In the genomic region with DNA sequence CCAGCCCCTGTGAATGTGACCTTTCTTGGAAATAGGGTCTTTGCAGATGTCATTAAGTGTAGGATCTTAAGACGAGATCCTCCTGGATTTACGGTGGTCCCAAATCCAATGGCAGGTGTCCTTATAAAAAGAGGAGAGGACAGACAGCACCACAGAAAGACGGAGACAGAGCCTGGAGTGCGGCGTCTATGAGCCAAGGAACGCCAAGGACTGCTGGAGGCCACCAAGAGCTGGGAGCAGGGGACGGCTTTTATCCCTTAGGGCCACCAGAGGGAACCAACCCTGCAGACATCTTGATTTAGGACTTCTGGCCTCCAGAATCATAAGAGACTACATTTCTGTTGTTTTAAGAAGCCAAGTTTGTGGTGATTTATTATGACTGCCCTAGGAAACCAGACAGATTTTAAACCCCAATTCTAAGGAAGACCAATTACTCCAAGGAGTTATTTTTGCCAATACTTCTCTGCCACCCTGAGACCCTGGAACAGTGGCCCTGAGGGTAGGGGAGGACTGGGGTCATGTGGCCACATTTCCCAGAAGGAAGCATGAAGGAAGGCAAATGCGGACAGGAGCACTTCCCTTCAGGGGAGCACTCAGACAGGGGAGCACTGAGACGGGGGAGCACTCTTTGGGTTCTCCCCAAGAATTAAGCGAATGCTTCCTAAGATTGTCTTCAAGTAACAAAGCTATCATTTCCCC, we compare ENCODE assay signal across 9 cellular contexts.
DNase-seq lines count a peak whose midpoint lies in the region; ATAC-seq and TF ChIP-seq lines count a peak whose summit lies in the region.
"Had no signal": no experiment of that assay in that cellular context is flagged by ENCODE, and none has a peak within 500 bp of the region (broad histone marks: within the 10 kb centered on the region; RNA-seq: fewer than 3 reads in every experiment).

No MANE protein-coding gene starts in this region.

- POLR2A ChIA-PET in BJ (lab: Charles Lee) (no interaction called here), WTC11 (lab: Charles Lee) (interaction anchor here (0.9 kb wide), 1 partner anchor 108 kb away, joined by 4 read pairs; no protein-coding TSS in a partner anchor)

- no peak for ATAC-seq in WTC11
- ATAC-seq in GM19467 (IDR thresholded peaks at IDR 0.05; ENCODE audit: unreplicated experiment): no peak

- CTCF ChIA-PET in BJ (lab: Yijun Ruan, JAX) (interaction anchor here (0.6 to 2.2 kb wide), 2 partner anchors 242 to 364 kb away, joined by 3 to 16 read pairs; no protein-coding TSS in a partner anchor), WTC11 (lab: Charles Lee) (interaction anchor here (0.6 to 1.8 kb wide), 10 partner anchors 9 to 363 kb away, joined by 3 to 12 read pairs (median 4); no protein-coding TSS in a partner anchor)

- H3K36me3 Mint-ChIP-seq in WTC11: no peaks in the 10 kb centered on the region; the same call in 1 of the 2 replicates
- no peaks in the 10 kb centered on the region for H3K36me3 Mint-ChIP-seq in activated T-helper 1 cell treated with anti-CD3 and anti-CD28 coated beads, Interleukin-12 subunit alpha, Interleukin-12 subunit beta, Interleukin-2, Interleukin-4 antibody, amounts not matched to agents 30 ng/mL and 10 ng/mL and 1 ng/mL, durations not matched to agents 14 hours and 24 hours and 36 hours (ENCODE audit: low read depth)

- H3K36me3 ChIP-seq in BJ (ENCODE audit: control insufficient read depth, insufficient read depth, low read length) (no peaks in the 10 kb centered on the region), SJCRH30 (no peaks in the 10 kb centered on the region)

- no peak overlapping the region for H3K4me3 Mint-ChIP-seq in WTC11
- H3K4me3 Mint-ChIP-seq in activated T-helper 1 cell treated with anti-CD3 and anti-CD28 coated beads, Interleukin-12 subunit alpha, Interleukin-12 subunit beta, Interleukin-2, Interleukin-4 antibody, amounts not matched to agents 30 ng/mL and 10 ng/mL and 1 ng/mL, durations not matched to agents 14 hours and 24 hours and 36 hours: no peak overlapping the region

- H3K27me3 ChIP-seq in BJ (ENCODE audit: control insufficient read depth, insufficient read depth, low read length) (no peaks in the 10 kb centered on the region; the same call in 1 of the 2 replicates), SJCRH30 (no peaks in the 10 kb centered on the region)

- H3K4me1 Mint-ChIP-seq in WTC11: peaks cover 58% of the 10 kb centered on the region
- H3K4me1 Mint-ChIP-seq in activated T-helper 1 cell treated with anti-CD3 and anti-CD28 coated beads, Interleukin-12 subunit alpha, Interleukin-12 subunit beta, Interleukin-2, Interleukin-4 antibody, amounts not matched to agents 30 ng/mL and 10 ng/mL and 1 ng/mL, durations not matched to agents 14 hours and 24 hours and 36 hours (ENCODE audit: low read depth): peaks cover 6% of the 10 kb centered on the region

- H3K4me3 ChIP-seq in BJ (ENCODE audit: low read depth, low read length): no peak overlapping the region
- no peak overlapping the region for H3K4me3 ChIP-seq in HFF-Myc (replicated peaks; ENCODE audit: low read depth, low read length)
- H3K4me3 ChIP-seq in SJCRH30: no peak overlapping the region

- H3K9me3 Mint-ChIP-seq in WTC11: no peaks in the 10 kb centered on the region
- no peaks in the 10 kb centered on the region for H3K9me3 Mint-ChIP-seq in activated T-helper 1 cell treated with anti-CD3 and anti-CD28 coated beads, Interleukin-12 subunit alpha, Interleukin-12 subunit beta, Interleukin-2, Interleukin-4 antibody, amounts not matched to agents 30 ng/mL and 10 ng/mL and 1 ng/mL, durations not matched to agents 14 hours and 24 hours and 36 hours

- H3K27me3 Mint-ChIP-seq in WTC11 (ENCODE audit: low read depth): no peaks in the 10 kb centered on the region
- H3K27me3 Mint-ChIP-seq in activated T-helper 1 cell treated with anti-CD3 and anti-CD28 coated beads, Interleukin-12 subunit alpha, Interleukin-12 subunit beta, Interleukin-2, Interleukin-4 antibody, amounts not matched to agents 30 ng/mL and 10 ng/mL and 1 ng/mL, durations not matched to agents 14 hours and 24 hours and 36 hours (ENCODE audit: insufficient read depth): peaks cover 18% of the 10 kb centered on the region

- DNase-seq in BJ (ENCODE audit: low read depth) (no peak), HFF-Myc (ENCODE audit: extremely low read depth, low read depth) (no peak), WTC11 (ENCODE audit: low spot score) (no peak), lung microvascular endothelial cell (ENCODE audit: low read depth in 2 of 2) (peak; percentile 44 to 52), HCEC 1CT (no peak), SJCRH30 (no peak)
- no peak for DNase-seq in activated T-helper 1 cell treated with anti-CD3 and anti-CD28 coated beads, Interleukin-12 subunit alpha, Interleukin-12 subunit beta, Interleukin-2, Interleukin-4 antibody, amounts not matched to agents 30 ng/mL and 10 ng/mL and 1 ng/mL, durations not matched to agents 14 hours and 24 hours and 36 hours (ENCODE audit: low spot score)
- DNase-seq: NCI-H2081 treated with DMSO at 0.1 percent for 48 hours had no signal

- TF ChIP-seq CTCF in BJ (IDR thresholded peaks at IDR 0.05; ENCODE audit: insufficient read depth, low read depth, low read length): peak; percentile 42; the same call in 1 of the 2 replicates
- peak; percentile 27 for TF ChIP-seq CTCF in HFF-Myc (IDR thresholded peaks at IDR 0.05; ENCODE audit: low read depth, low read length, missing control alignments)
- TF ChIP-seq CTCF in WTC11 (IDR thresholded peaks at IDR 0.05): no peak

- no peak overlapping the region for H3K27ac Mint-ChIP-seq in WTC11
- H3K27ac Mint-ChIP-seq in activated T-helper 1 cell treated with anti-CD3 and anti-CD28 coated beads, Interleukin-12 subunit alpha, Interleukin-12 subunit beta, Interleukin-2, Interleukin-4 antibody, amounts not matched to agents 30 ng/mL and 10 ng/mL and 1 ng/mL, durations not matched to agents 14 hours and 24 hours and 36 hours: no peak overlapping the region

- no peak overlapping the region for H3K27ac ChIP-seq in SJCRH30

- no peaks in the 10 kb centered on the region for H3K9me3 ChIP-seq in SJCRH30 (replicated peaks)

- H3K4me1 ChIP-seq in SJCRH30: peaks cover 10% of the 10 kb centered on the region

- intact Hi-C loops in activated T-helper 1 cell treated with anti-CD3 and anti-CD28 coated beads, Interleukin-12 subunit alpha, Interleukin-12 subunit beta, Interleukin-2, Interleukin-4 antibody, amounts not matched to agents 30 ng/mL and 10 ng/mL and 1 ng/mL, durations not matched to agents 14 hours and 24 hours and 36 hours (cut with micrococcal nuclease): no loop called here

TF ChIP-seq in WTC11, 78 proteins besides CTCF, POLR2A, EP300 and RAD21:
- peak; percentile 88 for TF ChIP-seq ZNF263 (CRISPR knock-in tag; IDR thresholded peaks at IDR 0.05; ENCODE audit: low read depth)
- TF ChIP-seq, protein P1, sequence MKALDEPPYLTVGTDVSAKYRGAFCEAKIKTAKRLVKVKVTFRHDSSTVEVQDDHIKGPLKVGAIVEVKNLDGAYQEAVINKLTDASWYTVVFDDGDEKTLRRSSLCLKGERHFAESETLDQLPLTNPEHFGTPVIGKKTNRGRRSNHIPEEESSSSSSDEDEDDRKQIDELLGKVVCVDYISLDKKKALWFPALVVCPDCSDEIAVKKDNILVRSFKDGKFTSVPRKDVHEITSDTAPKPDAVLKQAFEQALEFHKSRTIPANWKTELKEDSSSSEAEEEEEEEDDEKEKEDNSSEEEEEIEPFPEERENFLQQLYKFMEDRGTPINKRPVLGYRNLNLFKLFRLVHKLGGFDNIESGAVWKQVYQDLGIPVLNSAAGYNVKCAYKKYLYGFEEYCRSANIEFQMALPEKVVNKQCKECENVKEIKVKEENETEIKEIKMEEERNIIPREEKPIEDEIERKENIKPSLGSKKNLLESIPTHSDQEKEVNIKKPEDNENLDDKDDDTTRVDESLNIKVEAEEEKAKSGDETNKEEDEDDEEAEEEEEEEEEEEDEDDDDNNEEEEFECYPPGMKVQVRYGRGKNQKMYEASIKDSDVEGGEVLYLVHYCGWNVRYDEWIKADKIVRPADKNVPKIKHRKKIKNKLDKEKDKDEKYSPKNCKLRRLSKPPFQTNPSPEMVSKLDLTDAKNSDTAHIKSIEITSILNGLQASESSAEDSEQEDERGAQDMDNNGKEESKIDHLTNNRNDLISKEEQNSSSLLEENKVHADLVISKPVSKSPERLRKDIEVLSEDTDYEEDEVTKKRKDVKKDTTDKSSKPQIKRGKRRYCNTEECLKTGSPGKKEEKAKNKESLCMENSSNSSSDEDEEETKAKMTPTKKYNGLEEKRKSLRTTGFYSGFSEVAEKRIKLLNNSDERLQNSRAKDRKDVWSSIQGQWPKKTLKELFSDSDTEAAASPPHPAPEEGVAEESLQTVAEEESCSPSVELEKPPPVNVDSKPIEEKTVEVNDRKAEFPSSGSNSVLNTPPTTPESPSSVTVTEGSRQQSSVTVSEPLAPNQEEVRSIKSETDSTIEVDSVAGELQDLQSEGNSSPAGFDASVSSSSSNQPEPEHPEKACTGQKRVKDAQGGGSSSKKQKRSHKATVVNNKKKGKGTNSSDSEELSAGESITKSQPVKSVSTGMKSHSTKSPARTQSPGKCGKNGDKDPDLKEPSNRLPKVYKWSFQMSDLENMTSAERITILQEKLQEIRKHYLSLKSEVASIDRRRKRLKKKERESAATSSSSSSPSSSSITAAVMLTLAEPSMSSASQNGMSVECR (CRISPR knock-in tag; IDR thresholded peaks at IDR 0.05; ENCODE audit: borderline replicate concordance): no peak
- TF ChIP-seq, protein P2, sequence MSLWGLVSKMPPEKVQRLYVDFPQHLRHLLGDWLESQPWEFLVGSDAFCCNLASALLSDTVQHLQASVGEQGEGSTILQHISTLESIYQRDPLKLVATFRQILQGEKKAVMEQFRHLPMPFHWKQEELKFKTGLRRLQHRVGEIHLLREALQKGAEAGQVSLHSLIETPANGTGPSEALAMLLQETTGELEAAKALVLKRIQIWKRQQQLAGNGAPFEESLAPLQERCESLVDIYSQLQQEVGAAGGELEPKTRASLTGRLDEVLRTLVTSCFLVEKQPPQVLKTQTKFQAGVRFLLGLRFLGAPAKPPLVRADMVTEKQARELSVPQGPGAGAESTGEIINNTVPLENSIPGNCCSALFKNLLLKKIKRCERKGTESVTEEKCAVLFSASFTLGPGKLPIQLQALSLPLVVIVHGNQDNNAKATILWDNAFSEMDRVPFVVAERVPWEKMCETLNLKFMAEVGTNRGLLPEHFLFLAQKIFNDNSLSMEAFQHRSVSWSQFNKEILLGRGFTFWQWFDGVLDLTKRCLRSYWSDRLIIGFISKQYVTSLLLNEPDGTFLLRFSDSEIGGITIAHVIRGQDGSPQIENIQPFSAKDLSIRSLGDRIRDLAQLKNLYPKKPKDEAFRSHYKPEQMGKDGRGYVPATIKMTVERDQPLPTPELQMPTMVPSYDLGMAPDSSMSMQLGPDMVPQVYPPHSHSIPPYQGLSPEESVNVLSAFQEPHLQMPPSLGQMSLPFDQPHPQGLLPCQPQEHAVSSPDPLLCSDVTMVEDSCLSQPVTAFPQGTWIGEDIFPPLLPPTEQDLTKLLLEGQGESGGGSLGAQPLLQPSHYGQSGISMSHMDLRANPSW (CRISPR knock-in tag; conservative IDR thresholded peaks at IDR 0.05; ENCODE audit: low read depth): no peak

Comparison
In these comparisons a context has a peak if more than half of its experiments do, and no peak if none do; other contexts are left out.
1. DNase-seq: peak in lung microvascular endothelial cell (2 of 2); none in BJ (single experiment), HFF-Myc (single experiment), WTC11 (single experiment), activated T-helper 1 cell treated with anti-CD3 and anti-CD28 coated beads, Interleukin-12 subunit alpha, Interleukin-12 subunit beta, Interleukin-2, Interleukin-4 antibody, amounts not matched to agents 30 ng/mL and 10 ng/mL and 1 ng/mL, durations not matched to agents 14 hours and 24 hours and 36 hours (single experiment), HCEC 1CT (single experiment) and SJCRH30 (0 of 2).